1 cellular context compared by ENCODE assay signal in the genomic region with DNA sequence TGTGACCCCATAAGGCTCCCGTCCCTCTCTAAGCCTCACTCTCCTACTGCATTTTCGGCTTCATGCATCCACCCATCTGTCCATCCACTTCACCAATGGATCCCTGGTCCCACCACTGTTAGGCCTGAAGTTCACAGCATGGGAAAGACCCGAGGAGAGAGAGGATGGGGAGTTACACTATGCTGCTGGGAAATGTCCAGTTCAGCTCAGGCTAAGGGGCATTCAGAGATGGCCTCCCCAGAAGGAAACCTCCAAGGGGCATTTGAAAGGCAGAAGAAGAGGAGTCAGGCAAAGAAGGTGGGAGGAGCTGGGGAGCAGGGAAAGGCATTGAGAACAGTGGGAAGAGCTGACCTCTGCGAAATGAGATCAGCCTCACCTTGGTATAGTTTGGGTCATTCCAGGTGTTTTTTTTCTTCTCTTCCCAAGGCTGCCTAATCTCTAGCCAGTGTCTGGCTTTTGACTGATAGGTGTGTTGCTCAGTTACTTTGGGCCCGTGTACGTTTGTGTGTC.
TF ChIP-seq lines count a peak whose summit lies in the region.

No MANE protein-coding gene starts in this region.

TF ChIP-seq in K562, 482 proteins besides CTCF, POLR2A, EP300 and RAD21 (continued from another document and continues in another):
- TF ChIP-seq, protein P1, sequence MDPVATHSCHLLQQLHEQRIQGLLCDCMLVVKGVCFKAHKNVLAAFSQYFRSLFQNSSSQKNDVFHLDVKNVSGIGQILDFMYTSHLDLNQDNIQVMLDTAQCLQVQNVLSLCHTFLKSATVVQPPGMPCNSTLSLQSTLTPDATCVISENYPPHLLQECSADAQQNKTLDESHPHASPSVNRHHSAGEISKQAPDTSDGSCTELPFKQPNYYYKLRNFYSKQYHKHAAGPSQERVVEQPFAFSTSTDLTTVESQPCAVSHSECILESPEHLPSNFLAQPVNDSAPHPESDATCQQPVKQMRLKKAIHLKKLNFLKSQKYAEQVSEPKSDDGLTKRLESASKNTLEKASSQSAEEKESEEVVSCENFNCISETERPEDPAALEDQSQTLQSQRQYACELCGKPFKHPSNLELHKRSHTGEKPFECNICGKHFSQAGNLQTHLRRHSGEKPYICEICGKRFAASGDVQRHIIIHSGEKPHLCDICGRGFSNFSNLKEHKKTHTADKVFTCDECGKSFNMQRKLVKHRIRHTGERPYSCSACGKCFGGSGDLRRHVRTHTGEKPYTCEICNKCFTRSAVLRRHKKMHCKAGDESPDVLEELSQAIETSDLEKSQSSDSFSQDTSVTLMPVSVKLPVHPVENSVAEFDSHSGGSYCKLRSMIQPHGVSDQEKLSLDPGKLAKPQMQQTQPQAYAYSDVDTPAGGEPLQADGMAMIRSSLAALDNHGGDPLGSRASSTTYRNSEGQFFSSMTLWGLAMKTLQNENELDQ (CRISPR knock-in tag; IDR thresholded peaks at IDR 0.05; ENCODE audit: borderline replicate concordance) = no peak
- no peak for TF ChIP-seq HDAC6 (IDR thresholded peaks at IDR 0.05; ENCODE audit: low read depth, low read length)
- TF ChIP-seq ZNF146 (CRISPR knock-in tag; IDR thresholded peaks at IDR 0.05; ENCODE audit: unreplicated experiment) = no peak
- no peak for TF ChIP-seq ZNF41 (CRISPR knock-in tag; conservative IDR thresholded peaks at IDR 0.05)
- no peak for TF ChIP-seq ZNF57 (CRISPR knock-in tag; IDR thresholded peaks at IDR 0.05)
- no peak for TF ChIP-seq ZFP30 (CRISPR knock-in tag; IDR thresholded peaks at IDR 0.05; ENCODE audit: borderline replicate concordance)
- TF ChIP-seq SUPT5H (IDR thresholded peaks at IDR 0.05) = peak; percentile 92
- no peak for TF ChIP-seq PTTG1 (tag; IDR thresholded peaks at IDR 0.05; ENCODE audit: low read depth)
- TF ChIP-seq ZNF561 (CRISPR knock-in tag; conservative IDR thresholded peaks at IDR 0.05) = no peak
- no peak for TF ChIP-seq FOXA1 (IDR thresholded peaks at IDR 0.05; ENCODE audit: borderline replicate concordance)
- TF ChIP-seq KDM4B (IDR thresholded peaks at IDR 0.05; ENCODE audit: borderline replicate concordance in 2 of 2, low read depth in 1 of 2) = peak in 1 of 2 experiments; percentile 94; a peak in 2 of 4 replicates
- no peak for TF ChIP-seq NR2C1 (IDR thresholded peaks at IDR 0.05)
- 0 out of 2 replicates have a peak, but pooled peaks have one; percentile 14 for TF ChIP-seq NR2C1 (tag; IDR thresholded peaks at IDR 0.05)
- TF ChIP-seq, protein P2, sequence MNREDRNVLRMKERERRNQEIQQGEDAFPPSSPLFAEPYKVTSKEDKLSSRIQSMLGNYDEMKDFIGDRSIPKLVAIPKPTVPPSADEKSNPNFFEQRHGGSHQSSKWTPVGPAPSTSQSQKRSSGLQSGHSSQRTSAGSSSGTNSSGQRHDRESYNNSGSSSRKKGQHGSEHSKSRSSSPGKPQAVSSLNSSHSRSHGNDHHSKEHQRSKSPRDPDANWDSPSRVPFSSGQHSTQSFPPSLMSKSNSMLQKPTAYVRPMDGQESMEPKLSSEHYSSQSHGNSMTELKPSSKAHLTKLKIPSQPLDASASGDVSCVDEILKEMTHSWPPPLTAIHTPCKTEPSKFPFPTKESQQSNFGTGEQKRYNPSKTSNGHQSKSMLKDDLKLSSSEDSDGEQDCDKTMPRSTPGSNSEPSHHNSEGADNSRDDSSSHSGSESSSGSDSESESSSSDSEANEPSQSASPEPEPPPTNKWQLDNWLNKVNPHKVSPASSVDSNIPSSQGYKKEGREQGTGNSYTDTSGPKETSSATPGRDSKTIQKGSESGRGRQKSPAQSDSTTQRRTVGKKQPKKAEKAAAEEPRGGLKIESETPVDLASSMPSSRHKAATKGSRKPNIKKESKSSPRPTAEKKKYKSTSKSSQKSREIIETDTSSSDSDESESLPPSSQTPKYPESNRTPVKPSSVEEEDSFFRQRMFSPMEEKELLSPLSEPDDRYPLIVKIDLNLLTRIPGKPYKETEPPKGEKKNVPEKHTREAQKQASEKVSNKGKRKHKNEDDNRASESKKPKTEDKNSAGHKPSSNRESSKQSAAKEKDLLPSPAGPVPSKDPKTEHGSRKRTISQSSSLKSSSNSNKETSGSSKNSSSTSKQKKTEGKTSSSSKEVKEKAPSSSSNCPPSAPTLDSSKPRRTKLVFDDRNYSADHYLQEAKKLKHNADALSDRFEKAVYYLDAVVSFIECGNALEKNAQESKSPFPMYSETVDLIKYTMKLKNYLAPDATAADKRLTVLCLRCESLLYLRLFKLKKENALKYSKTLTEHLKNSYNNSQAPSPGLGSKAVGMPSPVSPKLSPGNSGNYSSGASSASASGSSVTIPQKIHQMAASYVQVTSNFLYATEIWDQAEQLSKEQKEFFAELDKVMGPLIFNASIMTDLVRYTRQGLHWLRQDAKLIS (CRISPR knock-in tag; IDR thresholded peaks at IDR 0.05) = peak; percentile 44; the same call in 1 of the 2 replicates
- no peak for TF ChIP-seq MAFK (IDR thresholded peaks at IDR 0.05; ENCODE audit: low read length)
- TF ChIP-seq, protein P3, sequence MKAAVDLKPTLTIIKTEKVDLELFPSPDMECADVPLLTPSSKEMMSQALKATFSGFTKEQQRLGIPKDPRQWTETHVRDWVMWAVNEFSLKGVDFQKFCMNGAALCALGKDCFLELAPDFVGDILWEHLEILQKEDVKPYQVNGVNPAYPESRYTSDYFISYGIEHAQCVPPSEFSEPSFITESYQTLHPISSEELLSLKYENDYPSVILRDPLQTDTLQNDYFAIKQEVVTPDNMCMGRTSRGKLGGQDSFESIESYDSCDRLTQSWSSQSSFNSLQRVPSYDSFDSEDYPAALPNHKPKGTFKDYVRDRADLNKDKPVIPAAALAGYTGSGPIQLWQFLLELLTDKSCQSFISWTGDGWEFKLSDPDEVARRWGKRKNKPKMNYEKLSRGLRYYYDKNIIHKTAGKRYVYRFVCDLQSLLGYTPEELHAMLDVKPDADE (conservative IDR thresholded peaks at IDR 0.05; ENCODE audit: control insufficient read depth, low read depth, low read length) = no peak
- no peak for TF ChIP-seq KAT7 (CRISPR knock-in tag; IDR thresholded peaks at IDR 0.05; ENCODE audit: borderline replicate concordance)
- TF ChIP-seq GATA2 (CRISPR knock-in tag; IDR thresholded peaks at IDR 0.05) = no peak
- TF ChIP-seq MTF1 (CRISPR knock-in tag; IDR thresholded peaks at IDR 0.05; ENCODE audit: borderline replicate concordance) = no peak
- TF ChIP-seq, protein P4, sequence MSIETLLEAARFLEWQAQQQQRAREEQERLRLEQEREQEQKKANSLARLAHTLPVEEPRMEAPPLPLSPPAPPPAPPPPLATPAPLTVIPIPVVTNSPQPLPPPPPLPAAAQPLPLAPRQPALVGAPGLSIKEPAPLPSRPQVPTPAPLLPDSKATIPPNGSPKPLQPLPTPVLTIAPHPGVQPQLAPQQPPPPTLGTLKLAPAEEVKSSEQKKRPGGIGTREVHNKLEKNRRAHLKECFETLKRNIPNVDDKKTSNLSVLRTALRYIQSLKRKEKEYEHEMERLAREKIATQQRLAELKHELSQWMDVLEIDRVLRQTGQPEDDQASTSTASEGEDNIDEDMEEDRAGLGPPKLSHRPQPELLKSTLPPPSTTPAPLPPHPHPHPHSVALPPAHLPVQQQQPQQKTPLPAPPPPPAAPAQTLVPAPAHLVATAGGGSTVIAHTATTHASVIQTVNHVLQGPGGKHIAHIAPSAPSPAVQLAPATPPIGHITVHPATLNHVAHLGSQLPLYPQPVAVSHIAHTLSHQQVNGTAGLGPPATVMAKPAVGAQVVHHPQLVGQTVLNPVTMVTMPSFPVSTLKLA (conservative IDR thresholded peaks at IDR 0.05) = no peak
- TF ChIP-seq, protein P5, sequence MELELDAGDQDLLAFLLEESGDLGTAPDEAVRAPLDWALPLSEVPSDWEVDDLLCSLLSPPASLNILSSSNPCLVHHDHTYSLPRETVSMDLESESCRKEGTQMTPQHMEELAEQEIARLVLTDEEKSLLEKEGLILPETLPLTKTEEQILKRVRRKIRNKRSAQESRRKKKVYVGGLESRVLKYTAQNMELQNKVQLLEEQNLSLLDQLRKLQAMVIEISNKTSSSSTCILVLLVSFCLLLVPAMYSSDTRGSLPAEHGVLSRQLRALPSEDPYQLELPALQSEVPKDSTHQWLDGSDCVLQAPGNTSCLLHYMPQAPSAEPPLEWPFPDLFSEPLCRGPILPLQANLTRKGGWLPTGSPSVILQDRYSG (tag; conservative IDR thresholded peaks at IDR 0.05; ENCODE audit: low read depth) = no peak
- no peak for TF ChIP-seq MCM3 (IDR thresholded peaks at IDR 0.05)
- TF ChIP-seq MXI1 (IDR thresholded peaks at IDR 0.05; ENCODE audit: low read depth, low read length) = no peak
- no peak for TF ChIP-seq HDAC8 (tag; IDR thresholded peaks at IDR 0.05)
- TF ChIP-seq ELF2 (CRISPR knock-in tag; IDR thresholded peaks at IDR 0.05) = no peak
- no peak for TF ChIP-seq SOX6 (IDR thresholded peaks at IDR 0.05)
- TF ChIP-seq ZNF778 (CRISPR knock-in tag; IDR thresholded peaks at IDR 0.05) = no peak
- no peak for TF ChIP-seq ZNF354B (CRISPR knock-in tag; IDR thresholded peaks at IDR 0.05)
- no peak for TF ChIP-seq ZNF143 (CRISPR knock-in tag; IDR thresholded peaks at IDR 0.05)
- no peak for TF ChIP-seq ZNF444 (CRISPR knock-in tag; IDR thresholded peaks at IDR 0.05)
- TF ChIP-seq, protein P6, sequence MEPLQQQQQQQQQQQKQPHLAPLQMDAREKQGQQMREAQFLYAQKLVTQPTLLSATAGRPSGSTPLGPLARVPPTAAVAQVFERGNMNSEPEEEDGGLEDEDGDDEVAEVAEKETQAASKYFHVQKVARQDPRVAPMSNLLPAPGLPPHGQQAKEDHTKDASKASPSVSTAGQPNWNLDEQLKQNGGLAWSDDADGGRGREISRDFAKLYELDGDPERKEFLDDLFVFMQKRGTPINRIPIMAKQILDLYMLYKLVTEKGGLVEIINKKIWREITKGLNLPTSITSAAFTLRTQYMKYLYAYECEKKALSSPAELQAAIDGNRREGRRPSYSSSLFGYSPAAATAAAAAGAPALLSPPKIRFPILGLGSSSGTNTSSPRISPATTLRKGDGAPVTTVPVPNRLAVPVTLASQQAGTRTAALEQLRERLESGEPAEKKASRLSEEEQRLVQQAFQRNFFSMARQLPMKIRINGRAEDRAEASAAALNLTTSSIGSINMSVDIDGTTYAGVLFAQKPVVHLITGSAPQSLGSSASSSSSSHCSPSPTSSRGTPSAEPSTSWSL (CRISPR knock-in tag; IDR thresholded peaks at IDR 0.05; ENCODE audit: borderline replicate concordance) = no peak
- TF ChIP-seq HDAC2 (IDR thresholded peaks at IDR 0.05) = no peak
- no peak for TF ChIP-seq ARID2 (IDR thresholded peaks at IDR 0.05)
- TF ChIP-seq SMAD2 (IDR thresholded peaks at IDR 0.05; ENCODE audit: low read depth, low read length) = no peak
- TF ChIP-seq, protein P7, sequence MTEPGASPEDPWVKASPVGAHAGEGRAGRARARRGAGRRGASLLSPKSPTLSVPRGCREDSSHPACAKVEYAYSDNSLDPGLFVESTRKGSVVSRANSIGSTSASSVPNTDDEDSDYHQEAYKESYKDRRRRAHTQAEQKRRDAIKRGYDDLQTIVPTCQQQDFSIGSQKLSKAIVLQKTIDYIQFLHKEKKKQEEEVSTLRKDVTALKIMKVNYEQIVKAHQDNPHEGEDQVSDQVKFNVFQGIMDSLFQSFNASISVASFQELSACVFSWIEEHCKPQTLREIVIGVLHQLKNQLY (CRISPR knock-in tag; conservative IDR thresholded peaks at IDR 0.05) = peak in 1 of 2 experiments; percentile 88; a peak in 1 of 4 replicates
- TF ChIP-seq RUNX1 (IDR thresholded peaks at IDR 0.05; ENCODE audit: low read depth) = peak; percentile 81; the same call in 1 of the 2 replicates
- TF ChIP-seq YY1 (IDR thresholded peaks at IDR 0.05; ENCODE audit: borderline replicate concordance in 1 of 3, control insufficient read depth in 1 of 3, extremely low read depth in 1 of 3, insufficient read depth in 3 of 3, insufficient read length in 1 of 3, insufficient replicate concordance in 2 of 3, low read depth in 1 of 3, low read length in 2 of 3) = no peak
- TF ChIP-seq BDP1 (IDR thresholded peaks at IDR 0.05; ENCODE audit: insufficient read depth, insufficient read length) = no peak
- TF ChIP-seq MEF2A (IDR thresholded peaks at IDR 0.05; ENCODE audit: control insufficient read depth, low read depth, low read length) = no peak
- TF ChIP-seq, protein P8, sequence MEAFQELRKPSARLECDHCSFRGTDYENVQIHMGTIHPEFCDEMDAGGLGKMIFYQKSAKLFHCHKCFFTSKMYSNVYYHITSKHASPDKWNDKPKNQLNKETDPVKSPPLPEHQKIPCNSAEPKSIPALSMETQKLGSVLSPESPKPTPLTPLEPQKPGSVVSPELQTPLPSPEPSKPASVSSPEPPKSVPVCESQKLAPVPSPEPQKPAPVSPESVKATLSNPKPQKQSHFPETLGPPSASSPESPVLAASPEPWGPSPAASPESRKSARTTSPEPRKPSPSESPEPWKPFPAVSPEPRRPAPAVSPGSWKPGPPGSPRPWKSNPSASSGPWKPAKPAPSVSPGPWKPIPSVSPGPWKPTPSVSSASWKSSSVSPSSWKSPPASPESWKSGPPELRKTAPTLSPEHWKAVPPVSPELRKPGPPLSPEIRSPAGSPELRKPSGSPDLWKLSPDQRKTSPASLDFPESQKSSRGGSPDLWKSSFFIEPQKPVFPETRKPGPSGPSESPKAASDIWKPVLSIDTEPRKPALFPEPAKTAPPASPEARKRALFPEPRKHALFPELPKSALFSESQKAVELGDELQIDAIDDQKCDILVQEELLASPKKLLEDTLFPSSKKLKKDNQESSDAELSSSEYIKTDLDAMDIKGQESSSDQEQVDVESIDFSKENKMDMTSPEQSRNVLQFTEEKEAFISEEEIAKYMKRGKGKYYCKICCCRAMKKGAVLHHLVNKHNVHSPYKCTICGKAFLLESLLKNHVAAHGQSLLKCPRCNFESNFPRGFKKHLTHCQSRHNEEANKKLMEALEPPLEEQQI (IDR thresholded peaks at IDR 0.05) = no peak
- TF ChIP-seq GABPB1 (CRISPR knock-in tag; IDR thresholded peaks at IDR 0.05) = peak; percentile 42; the same call in 1 of the 2 replicates
- TF ChIP-seq, protein P9, sequence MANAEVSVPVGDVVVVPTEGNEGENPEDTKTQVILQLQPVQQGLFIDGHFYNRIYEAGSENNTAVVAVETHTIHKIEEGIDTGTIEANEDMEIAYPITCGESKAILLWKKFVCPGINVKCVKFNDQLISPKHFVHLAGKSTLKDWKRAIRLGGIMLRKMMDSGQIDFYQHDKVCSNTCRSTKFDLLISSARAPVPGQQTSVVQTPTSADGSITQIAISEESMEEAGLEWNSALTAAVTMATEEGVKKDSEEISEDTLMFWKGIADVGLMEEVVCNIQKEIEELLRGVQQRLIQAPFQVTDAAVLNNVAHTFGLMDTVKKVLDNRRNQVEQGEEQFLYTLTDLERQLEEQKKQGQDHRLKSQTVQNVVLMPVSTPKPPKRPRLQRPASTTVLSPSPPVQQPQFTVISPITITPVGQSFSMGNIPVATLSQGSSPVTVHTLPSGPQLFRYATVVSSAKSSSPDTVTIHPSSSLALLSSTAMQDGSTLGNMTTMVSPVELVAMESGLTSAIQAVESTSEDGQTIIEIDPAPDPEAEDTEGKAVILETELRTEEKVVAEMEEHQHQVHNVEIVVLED (CRISPR knock-in tag; IDR thresholded peaks at IDR 0.05) = no peak
- TF ChIP-seq, protein P10, sequence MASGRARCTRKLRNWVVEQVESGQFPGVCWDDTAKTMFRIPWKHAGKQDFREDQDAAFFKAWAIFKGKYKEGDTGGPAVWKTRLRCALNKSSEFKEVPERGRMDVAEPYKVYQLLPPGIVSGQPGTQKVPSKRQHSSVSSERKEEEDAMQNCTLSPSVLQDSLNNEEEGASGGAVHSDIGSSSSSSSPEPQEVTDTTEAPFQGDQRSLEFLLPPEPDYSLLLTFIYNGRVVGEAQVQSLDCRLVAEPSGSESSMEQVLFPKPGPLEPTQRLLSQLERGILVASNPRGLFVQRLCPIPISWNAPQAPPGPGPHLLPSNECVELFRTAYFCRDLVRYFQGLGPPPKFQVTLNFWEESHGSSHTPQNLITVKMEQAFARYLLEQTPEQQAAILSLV (tag; IDR thresholded peaks at IDR 0.05) = no peak
- TF ChIP-seq KLF13 (tag; IDR thresholded peaks at IDR 0.05; ENCODE audit: borderline replicate concordance, low read depth) = no peak
- 0 out of 2 replicates have a peak, but pooled peaks have one; percentile 7 for TF ChIP-seq CBFA2T3 (IDR thresholded peaks at IDR 0.05)
